Comparison of ENCODE assay signal across 23 cellular contexts in the genomic region with DNA sequence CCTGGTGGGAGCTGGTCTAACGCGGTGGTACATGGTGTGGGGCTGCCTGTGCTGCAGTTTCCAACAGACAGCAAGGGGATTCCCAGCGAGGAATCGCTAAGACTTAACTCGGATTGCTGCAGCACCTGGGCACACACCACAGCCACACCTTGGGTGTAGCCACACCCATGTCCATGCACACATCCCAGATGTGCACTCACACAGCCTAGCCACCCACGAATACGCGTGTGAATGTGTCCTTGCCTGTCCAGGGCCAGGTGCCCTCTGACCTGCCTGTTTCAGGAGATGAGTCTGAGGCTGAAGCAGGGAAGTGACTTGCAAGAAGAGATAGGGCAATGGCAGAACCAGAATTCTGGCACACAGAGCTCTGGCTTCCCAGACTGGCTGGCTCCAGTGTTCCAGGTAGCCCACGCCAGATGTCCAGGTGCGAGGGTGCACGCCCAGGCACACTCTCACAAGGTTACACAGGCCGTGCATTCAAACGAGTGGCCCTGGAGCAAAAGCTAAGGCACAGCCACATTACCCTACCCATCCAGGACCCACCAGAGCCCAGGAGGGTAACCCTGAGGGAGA.
DNase-seq lines count a peak whose midpoint lies in the region; ATAC-seq, FAIRE-seq and TF ChIP-seq lines count a peak whose summit lies in the region.
"Had no signal": no experiment of that assay in that cellular context is flagged by ENCODE, and none has a peak within 500 bp of the region (broad histone marks: within the 10 kb centered on the region; RNA-seq: fewer than 3 reads in every experiment).

No MANE protein-coding gene starts in this region.

- no peak overlapping the region for H3K27ac Mint-ChIP-seq in activated T-cell treated with anti-CD3 and anti-CD28 coated beads, Interleukin-2, amount 50 U/mL, for 24 hours
- H3K27ac Mint-ChIP-seq: activated naive CD8-positive, alpha-beta T cell treated with anti-CD3 and anti-CD28 coated beads, Interleukin-2, amount 50 U/mL, for 24 hours; activated T-helper 2 cell treated with anti-CD3 and anti-CD28 coated beads, Interferon-gamma antibody, Interleukin-2, Interleukin-4, amounts not matched to agents 10 μg/mL and 5 μg/mL and 100 μg/mL, durations not matched to agents 14 hours and 24 hours and 36 hours; CD4-positive, alpha-beta memory T cell; natural killer cell treated with Interleukin-12 subunit alpha and Interleukin-12 subunit beta and Interleukin-15 and Interleukin-18, amount 100 ng/mL, for 72 hours; stimulated activated memory B cell treated with anti-CD40 and anti-IgM and Interleukin-4, amounts not matched to agents 10 μg/mL and 1 μg/mL and 100 μg/mL, for 72 hours had no signal

- no peaks in the 10 kb centered on the region for H3K79me2 ChIP-seq in HepG2 (ENCODE audit: insufficient read depth, low read length)

- H3K9me3 ChIP-seq in HepG2 (ENCODE audit: low read length), result no peaks in the 10 kb centered on the region
- H3K9me3 ChIP-seq in right lobe of liver, result no peaks in the 10 kb centered on the region
- no peaks in the 10 kb centered on the region for H3K9me3 ChIP-seq in mucosa of descending colon
- H3K9me3 ChIP-seq: esophagus muscularis mucosa, upper lobe of left lung had no signal

- WGBS in HepG2 (ENCODE audit: low lambda C conversion rate), result 90% methylated on average over 5 of the region's 13 CpGs
- WGBS in right lobe of liver (ENCODE audit: insufficient coverage, low coverage, low lambda C conversion rate, missing lambda C conversion rate), result 70% methylated on average over 5 of the region's 13 CpGs

- ATAC-seq in HepG2 (no peak), right lobe of liver (no peak), mucosa of descending colon (peak; percentile 49), HG02610 (IDR thresholded peaks at IDR 0.05; ENCODE audit: unreplicated experiment) (no peak)
- ATAC-seq: activated CD4-positive, CD25-positive, alpha-beta regulatory T cell treated with anti-CD3 and anti-CD28 coated beads, Interleukin-2, amount 50 U/mL, for 24 hours; activated naive CD8-positive, alpha-beta T cell treated with anti-CD3 and anti-CD28 coated beads, Interleukin-2, amount 50 U/mL, for 24 hours; natural killer cell treated with Interleukin-12 subunit alpha and Interleukin-12 subunit beta and Interleukin-15 and Interleukin-18, amount 100 ng/mL, for 72 hours; stimulated activated memory B cell treated with anti-CD40 and anti-IgM and Interleukin-4, amounts not matched to agents 10 μg/mL and 1 μg/mL and 100 μg/mL, for 72 hours had no signal

- FAIRE-seq in HepG2 (lab: Jason Lieb, UNC), result no peak
- FAIRE-seq: bronchial epithelial cell, islet of Langerhans had no signal

- intact Hi-C loops in HepG2 (cut with micrococcal nuclease; ENCODE audit: unreplicated experiment), result no loop called here
- intact Hi-C loops in right lobe of liver (cut with DNase I), result loop anchor here in 1 of 2 donors (10.0 kb wide), 1 partner anchor 200 kb away; no protein-coding TSS in a partner anchor
- intact Hi-C loops in mucosa of descending colon (cut with DNase I, micrococcal nuclease), result no loop called here

- in situ Hi-C loops in HepG2 (cut with HindIII; ENCODE audit: extremely low pct_ligation_motif_present, low pct_unique_long_range_greater_than_20kb), result loop anchor here (25.0 kb wide), 1 partner anchor 537 kb away; a partner anchor contains a TSS

- H3K4me2 ChIP-seq in HepG2 (ENCODE audit: low read depth, low read length), result peak overlapping the region; percentile 50

- H2AFZ ChIP-seq in HepG2 (ENCODE audit: low read length), result no peak overlapping the region

- no peak for TF ChIP-seq EP300 in HepG2 (IDR thresholded peaks at IDR 0.05; ENCODE audit: low read depth in 2 of 2, low read length in 2 of 2)
- no peak for TF ChIP-seq EP300 in HepG2 (CRISPR knock-in tag; IDR thresholded peaks at IDR 0.05; ENCODE audit: borderline replicate concordance)

- TF ChIP-seq RAD21 in HepG2 (CRISPR knock-in tag; IDR thresholded peaks at IDR 0.05), result no peak

- H3K36me3 ChIP-seq in HepG2 (replicated peaks in 1 of 2; ENCODE audit: control insufficient read depth in 1 of 2, insufficient read depth in 2 of 2, low read length in 2 of 2) (no peaks in the 10 kb centered on the region), right lobe of liver (no peaks in the 10 kb centered on the region), mucosa of descending colon (ENCODE audit: low read depth) (no peaks in the 10 kb centered on the region)
- H3K36me3 ChIP-seq: esophagus muscularis mucosa, upper lobe of left lung had no signal

- no peak for TF ChIP-seq CTCF in HepG2 (CRISPR knock-in tag; IDR thresholded peaks at IDR 0.05)
- no peak for TF ChIP-seq CTCF in right lobe of liver (IDR thresholded peaks at IDR 0.05)
- no peak for TF ChIP-seq CTCF in coronary artery (IDR thresholded peaks at IDR 0.05)
- TF ChIP-seq CTCF in mucosa of descending colon (IDR thresholded peaks at IDR 0.05), result no peak

- no TSS peak for BruUV-seq in HepG2 (replicated peaks; lab: Mats Ljungman, UMichigan)

- POLR2A ChIA-PET in HepG2 (lab: Yijun Ruan, JAX), result no interaction called here

- no peak overlapping the region for H3K27ac ChIP-seq in HepG2 (ENCODE audit: extremely low read length, insufficient read depth, low read length)
- no peak overlapping the region for H3K27ac ChIP-seq in right lobe of liver
- H3K27ac ChIP-seq in coronary artery, result no peak overlapping the region
- H3K27ac ChIP-seq: esophagus muscularis mucosa, upper lobe of left lung had no signal

- no peaks in the 10 kb centered on the region for H3K9me3 Mint-ChIP-seq in activated T-cell treated with anti-CD3 and anti-CD28 coated beads, Interleukin-2, amount 50 U/mL, for 24 hours
- H3K9me3 Mint-ChIP-seq: activated naive CD8-positive, alpha-beta T cell treated with anti-CD3 and anti-CD28 coated beads, Interleukin-2, amount 50 U/mL, for 24 hours; activated T-helper 2 cell treated with anti-CD3 and anti-CD28 coated beads, Interferon-gamma antibody, Interleukin-2, Interleukin-4, amounts not matched to agents 10 μg/mL and 5 μg/mL and 100 μg/mL, durations not matched to agents 14 hours and 24 hours and 36 hours; CD4-positive, alpha-beta memory T cell; natural killer cell treated with Interleukin-12 subunit alpha and Interleukin-12 subunit beta and Interleukin-15 and Interleukin-18, amount 100 ng/mL, for 72 hours had no signal

- no peak for TF ChIP-seq POLR2A in HepG2 (IDR thresholded peaks at IDR 0.05; ENCODE audit: insufficient read depth in 1 of 2, low read depth in 2 of 2, low read length in 2 of 2)
- no peak for TF ChIP-seq POLR2A in right lobe of liver (IDR thresholded peaks at IDR 0.05)

- peaks cover 74% of the 10 kb centered on the region for H3K27me3 Mint-ChIP-seq in activated T-cell treated with anti-CD3 and anti-CD28 coated beads, Interleukin-2, amount 50 U/mL, for 24 hours

- peaks cover 17% of the 10 kb centered on the region for H3K4me1 Mint-ChIP-seq in activated T-cell treated with anti-CD3 and anti-CD28 coated beads, Interleukin-2, amount 50 U/mL, for 24 hours (ENCODE audit: low read depth)

- CTCF ChIA-PET in HepG2 (lab: Yijun Ruan, JAX; ENCODE audit: low intra/inter-chr PET ratio, low total read pairs), result interaction anchor here (1.3 kb wide), 1 partner anchor 336 kb away, joined by 6 read pairs; no protein-coding TSS in a partner anchor

- peaks cover 17% of the 10 kb centered on the region; the same call in 1 of the 2 replicates for H3K4me1 ChIP-seq in HepG2 (ENCODE audit: insufficient read depth, low read length)
- peaks cover 0 to 25% (median 4%) of the 10 kb centered on the region in 4 donors for H3K4me1 ChIP-seq in right lobe of liver
- peaks cover 36% of the 10 kb centered on the region for H3K4me1 ChIP-seq in mucosa of descending colon (ENCODE audit: low read depth)

- H3K36me3 Mint-ChIP-seq in activated T-cell treated with anti-CD3 and anti-CD28 coated beads, Interleukin-2, amount 50 U/mL, for 24 hours (ENCODE audit: low read depth), result no peaks in the 10 kb centered on the region
- H3K36me3 Mint-ChIP-seq: CD4-positive, alpha-beta memory T cell; natural killer cell treated with Interleukin-12 subunit alpha and Interleukin-12 subunit beta and Interleukin-15 and Interleukin-18, amount 100 ng/mL, for 72 hours; stimulated activated memory B cell treated with anti-CD40 and anti-IgM and Interleukin-4, amounts not matched to agents 10 μg/mL and 1 μg/mL and 100 μg/mL, for 72 hours had no signal

- no peak overlapping the region for H3K9ac ChIP-seq in HepG2 (ENCODE audit: insufficient read depth, low read depth, low read length)

- no peak for DNase-seq in HepG2 (ENCODE audit: low spot score)
- DNase-seq in right lobe of liver, result no peak
- no peak for DNase-seq in coronary artery (ENCODE audit: low spot score)
- peak; percentile 56 to 77 (median 70) for DNase-seq in mucosa of descending colon
- DNase-seq in hypothalamus (lab: John Stamatoyannopoulos, UW), result no peak
- no peak for DNase-seq in SIG-M5 (lab: John Stamatoyannopoulos, UW)
- no peak for DNase-seq in activated T-cell treated with anti-CD3 and anti-CD28 coated beads, Interleukin-2, amount 50 U/mL, for 24 hours
- DNase-seq: activated naive CD8-positive, alpha-beta T cell treated with anti-CD3 and anti-CD28 coated beads, Interleukin-2, amount 50 U/mL, for 24 hours; CD4-positive, alpha-beta memory T cell; GOT3; KBM-7; mammary epithelial cell; MV-4-11; NCI-H2081 had no signal

- peaks cover 2% of the 10 kb centered on the region; the same call in 1 of the 2 replicates for H4K20me1 ChIP-seq in HepG2 (ENCODE audit: insufficient read depth, low read length)

- H3K27me3 ChIP-seq in HepG2 (ENCODE audit: control insufficient read depth in 1 of 2, insufficient read depth in 2 of 2, low read length in 2 of 2) (peaks cover 7 to 67% of the 10 kb centered on the region in 2 experiments; a peak in 4 of 5 replicates), right lobe of liver (no peaks in the 10 kb centered on the region)

- peak overlapping the region in 1 of 3 experiments; percentile 46; a peak in 2 of 6 replicates for H3K4me3 ChIP-seq in HepG2 (replicated peaks in 1 of 3; ENCODE audit: insufficient read depth in 1 of 3, low read depth in 2 of 3, low read length in 3 of 3)
- H3K4me3 ChIP-seq in right lobe of liver, result no peak overlapping the region
- peak overlapping the region; percentile 62 for H3K4me3 ChIP-seq in coronary artery
- H3K4me3 ChIP-seq in mucosa of descending colon, result no peak overlapping the region

- no peak overlapping the region for H3K4me3 Mint-ChIP-seq in activated T-cell treated with anti-CD3 and anti-CD28 coated beads, Interleukin-2, amount 50 U/mL, for 24 hours
- H3K4me3 Mint-ChIP-seq: activated naive CD8-positive, alpha-beta T cell treated with anti-CD3 and anti-CD28 coated beads, Interleukin-2, amount 50 U/mL, for 24 hours; CD4-positive, alpha-beta memory T cell; natural killer cell treated with Interleukin-12 subunit alpha and Interleukin-12 subunit beta and Interleukin-15 and Interleukin-18, amount 100 ng/mL, for 72 hours; stimulated activated memory B cell treated with anti-CD40 and anti-IgM and Interleukin-4, amounts not matched to agents 10 μg/mL and 1 μg/mL and 100 μg/mL, for 72 hours had no signal

TF ChIP-seq in HepG2, 621 proteins besides CTCF, POLR2A, EP300 and RAD21 (continues in another document):
- no peak for TF ChIP-seq ZNF3 (CRISPR knock-in tag; IDR thresholded peaks at IDR 0.05)
- TF ChIP-seq ZNF230 (CRISPR knock-in tag; IDR thresholded peaks at IDR 0.05), result no peak
- no peak for TF ChIP-seq RNF2 (conservative IDR thresholded peaks at IDR 0.05; ENCODE audit: low read depth)
- TF ChIP-seq SOX5 (CRISPR knock-in tag; IDR thresholded peaks at IDR 0.05; ENCODE audit: borderline replicate concordance), result no peak
- TF ChIP-seq ZNF160 (CRISPR knock-in tag; IDR thresholded peaks at IDR 0.05), result no peak

Comparison
In these comparisons a context has a peak if more than half of its experiments do, and no peak if none do; other contexts are left out.
1. DNase-seq: peak in mucosa of descending colon (3 of 3); none in HepG2 (single experiment), right lobe of liver (0 of 3), coronary artery (single experiment), hypothalamus (0 of 51), SIG-M5 (single experiment) and activated T-cell treated with anti-CD3 and anti-CD28 coated beads, Interleukin-2, amount 50 U/mL, for 24 hours (single experiment).